In the genomic region with DNA sequence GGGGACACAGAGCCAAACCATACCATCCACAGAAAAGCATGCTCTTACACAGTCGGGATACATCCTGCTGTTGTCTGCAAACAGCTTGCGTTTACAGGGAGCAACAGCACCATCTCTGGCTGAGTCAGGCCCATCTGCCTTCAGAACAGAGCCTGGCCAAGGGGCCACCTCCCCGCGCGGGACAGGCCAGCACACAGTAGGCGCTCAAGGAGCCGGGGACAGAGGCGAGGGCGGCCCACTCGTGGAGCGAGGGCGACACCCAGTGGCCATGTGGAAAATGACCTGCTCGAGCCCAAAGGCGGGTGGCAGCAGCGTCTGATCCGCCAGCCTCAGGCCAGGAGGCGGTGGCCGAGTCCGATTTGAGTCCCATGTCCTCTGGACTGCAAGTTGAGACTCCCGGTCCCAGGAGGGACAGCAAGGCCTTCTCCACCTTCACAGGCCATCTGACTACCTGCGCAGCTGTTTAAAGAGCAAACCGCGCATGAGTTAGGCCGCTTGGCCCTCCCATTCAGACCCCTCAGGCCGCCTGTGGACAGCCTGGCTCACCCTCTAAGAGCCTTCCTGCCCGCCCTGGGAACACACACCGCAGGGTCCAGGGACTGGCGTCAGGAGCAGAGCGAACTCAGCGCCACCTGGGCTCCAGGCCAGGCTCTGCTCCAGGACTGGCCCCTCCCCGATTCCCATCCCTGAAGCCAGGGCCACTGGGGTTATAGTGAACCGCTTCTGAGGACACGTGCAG, we compare ENCODE assay signal across 8 cellular contexts. TPM values are rescaled to one million over a fixed set of nuclear protein-coding genes. Genes with fewer than 3 reads are reported as not detected.
DNase-seq lines count a peak whose midpoint lies in the region; ATAC-seq, FAIRE-seq and TF ChIP-seq lines count a peak whose summit lies in the region.

No MANE protein-coding gene starts in this region.

- H3K27ac ChIP-seq in HepG2 (ENCODE audit: extremely low read length, insufficient read depth, low read length): peak overlapping the region; percentile 26

- no peaks in the 10 kb centered on the region for H3K79me2 ChIP-seq in HepG2 (ENCODE audit: insufficient read depth, low read length)

- CTCF ChIA-PET in HepG2 (lab: Yijun Ruan, JAX; ENCODE audit: low intra/inter-chr PET ratio, low total read pairs): interaction anchor here (0.7 to 2.5 kb wide), 9 partner anchors 94 to 1476 kb away, joined by 4 to 19 read pairs (median 6); no protein-coding TSS in a partner anchor

- no peaks in the 10 kb centered on the region for H4K20me1 ChIP-seq in HepG2 (ENCODE audit: insufficient read depth, low read length)

- in situ Hi-C loops in HepG2 (cut with HindIII; ENCODE audit: extremely low pct_ligation_motif_present, low pct_unique_long_range_greater_than_20kb): loop anchor here (5.0 to 10.0 kb wide), 3 partner anchors 506 to 1341 kb away; a partner anchor contains a TSS

- no peaks in the 10 kb centered on the region for H3K9me3 Mint-ChIP-seq in HFFc6

- POLR2A ChIA-PET in HepG2 (lab: Yijun Ruan, JAX): no interaction called here

- no peaks in the 10 kb centered on the region for H3K9me3 ChIP-seq in HepG2 (ENCODE audit: low read length)

- FAIRE-seq in HepG2 (lab: Jason Lieb, UNC): peak; percentile 55

- H3K9ac ChIP-seq in HepG2 (ENCODE audit: insufficient read depth, low read depth, low read length): peak overlapping the region; percentile 58

- TF ChIP-seq EP300 in HepG2 (IDR thresholded peaks at IDR 0.05; ENCODE audit: low read depth in 2 of 2, low read length in 2 of 2) (no peak), HepG2 (CRISPR knock-in tag; IDR thresholded peaks at IDR 0.05; ENCODE audit: borderline replicate concordance) (no peak)

- H3K27ac Mint-ChIP-seq in HFFc6: no peak overlapping the region

- peaks cover 2 to 18% of the 10 kb centered on the region in 2 experiments; a peak in 3 of 5 replicates for H3K27me3 ChIP-seq in HepG2 (ENCODE audit: control insufficient read depth in 1 of 2, insufficient read depth in 2 of 2, low read length in 2 of 2)

- peak overlapping the region; percentile 86 for H3K4me2 ChIP-seq in HepG2 (ENCODE audit: low read depth, low read length)

- BruUV-seq in HepG2 (replicated peaks; lab: Mats Ljungman, UMichigan): no TSS peak

- H3K36me3 ChIP-seq in HepG2 (replicated peaks in 1 of 2; ENCODE audit: control insufficient read depth in 1 of 2, insufficient read depth in 2 of 2, low read length in 2 of 2): no peaks in the 10 kb centered on the region

- peak in 1 of 2 experiments; percentile 60; a peak in 2 of 4 replicates for TF ChIP-seq POLR2A in HepG2 (IDR thresholded peaks at IDR 0.05; ENCODE audit: insufficient read depth in 1 of 2, low read depth in 2 of 2, low read length in 2 of 2)

- TF ChIP-seq CTCF in HFFc6 (IDR thresholded peaks at IDR 0.05): peak; percentile 99
- TF ChIP-seq CTCF in HepG2 (CRISPR knock-in tag; IDR thresholded peaks at IDR 0.05): peak; percentile 100

- H3K4me3 ChIP-seq in HepG2 (replicated peaks in 1 of 3; ENCODE audit: insufficient read depth in 1 of 3, low read depth in 2 of 3, low read length in 3 of 3): peak overlapping the region; percentile 46 to 77 (median 57)

- H3K4me1 Mint-ChIP-seq in HFFc6 (ENCODE audit: low read depth): peaks cover 8% of the 10 kb centered on the region

- peaks cover 12% of the 10 kb centered on the region for H3K27me3 Mint-ChIP-seq in HFFc6 (ENCODE audit: insufficient read depth)

- ATAC-seq in HepG2: peak; percentile 96

- peak; percentile 36 to 68 (median 53) for DNase-seq in NCI-H1417 (lab: John Stamatoyannopoulos, UW)
- DNase-seq in NCI-H1417 treated with DMSO at 0.1 percent for 48 hours (lab: John Stamatoyannopoulos, UW): no peak
- peak; percentile 17 for DNase-seq in HFFc6
- peak; percentile 63 for DNase-seq in NAMALWA (ENCODE audit: low spot score)
- peak; percentile 67 for DNase-seq in activated CD4-positive, alpha-beta T cell treated with anti-CD3 and anti-CD28 coated beads, Interleukin-2, amount 50 U/mL, for 1 hour
- peak; percentile 32 for DNase-seq in dedifferentiated amniotic fluid mesenchymal stem cell (ENCODE audit: extremely low spot score)
- DNase-seq in HepG2 (ENCODE audit: low spot score): peak; percentile 76
- peak; percentile 51 to 67 for DNase-seq in stimulated activated CD4-positive, alpha-beta T cell treated with anti-CD3 and anti-CD28 coated beads, Interleukin-4, amount 100 ng/mL, for 4 hours

- H2AFZ ChIP-seq in HepG2 (ENCODE audit: low read length): peak overlapping the region; percentile 88

- peaks cover 36% of the 10 kb centered on the region for H3K4me1 ChIP-seq in HepG2 (ENCODE audit: insufficient read depth, low read length)

- intact Hi-C loops in HepG2 (cut with micrococcal nuclease; ENCODE audit: unreplicated experiment): loop anchor here (1.0 to 10.0 kb wide), 9 partner anchors 37 to 1476 kb away; a partner anchor contains a TSS

- peak; percentile 100 for TF ChIP-seq RAD21 in HepG2 (CRISPR knock-in tag; IDR thresholded peaks at IDR 0.05)

- no peak overlapping the region for H3K4me3 Mint-ChIP-seq in HFFc6

- WGBS in HepG2 (ENCODE audit: low lambda C conversion rate): 11% methylated on average over 18 of the region's 33 CpGs

- H3K36me3 Mint-ChIP-seq in HFFc6 (ENCODE audit: low read depth): no peaks in the 10 kb centered on the region

TF ChIP-seq in HepG2, 621 proteins besides CTCF, POLR2A, EP300 and RAD21 (continues in another document):
- TF ChIP-seq TGIF2 (CRISPR knock-in tag; IDR thresholded peaks at IDR 0.05) (no peak), ZFY (CRISPR knock-in tag; IDR thresholded peaks at IDR 0.05) (peak; percentile 81), ZNF232 (CRISPR knock-in tag; IDR thresholded peaks at IDR 0.05; ENCODE audit: borderline replicate concordance) (no peak; the same call in 1 of the 2 replicates), MAFK (conservative IDR thresholded peaks at IDR 0.05 in 1 of 2, IDR thresholded peaks at IDR 0.05 in 1 of 2; ENCODE audit: low read length in 2 of 2) (no peak), PHF20 (CRISPR knock-in tag; IDR thresholded peaks at IDR 0.05) (no peak)
- TF ChIP-seq, protein P1, sequence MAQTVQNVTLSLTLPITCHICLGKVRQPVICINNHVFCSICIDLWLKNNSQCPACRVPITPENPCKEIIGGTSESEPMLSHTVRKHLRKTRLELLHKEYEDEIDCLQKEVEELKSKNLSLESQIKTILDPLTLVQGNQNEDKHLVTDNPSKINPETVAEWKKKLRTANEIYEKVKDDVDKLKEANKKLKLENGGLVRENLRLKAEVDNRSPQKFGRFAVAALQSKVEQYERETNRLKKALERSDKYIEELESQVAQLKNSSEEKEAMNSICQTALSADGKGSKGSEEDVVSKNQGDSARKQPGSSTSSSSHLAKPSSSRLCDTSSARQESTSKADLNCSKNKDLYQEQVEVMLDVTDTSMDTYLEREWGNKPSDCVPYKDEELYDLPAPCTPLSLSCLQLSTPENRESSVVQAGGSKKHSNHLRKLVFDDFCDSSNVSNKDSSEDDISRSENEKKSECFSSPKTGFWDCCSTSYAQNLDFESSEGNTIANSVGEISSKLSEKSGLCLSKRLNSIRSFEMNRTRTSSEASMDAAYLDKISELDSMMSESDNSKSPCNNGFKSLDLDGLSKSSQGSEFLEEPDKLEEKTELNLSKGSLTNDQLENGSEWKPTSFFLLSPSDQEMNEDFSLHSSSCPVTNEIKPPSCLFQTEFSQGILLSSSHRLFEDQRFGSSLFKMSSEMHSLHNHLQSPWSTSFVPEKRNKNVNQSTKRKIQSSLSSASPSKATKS (CRISPR knock-in tag; IDR thresholded peaks at IDR 0.05): no peak
- TF ChIP-seq, protein P2, sequence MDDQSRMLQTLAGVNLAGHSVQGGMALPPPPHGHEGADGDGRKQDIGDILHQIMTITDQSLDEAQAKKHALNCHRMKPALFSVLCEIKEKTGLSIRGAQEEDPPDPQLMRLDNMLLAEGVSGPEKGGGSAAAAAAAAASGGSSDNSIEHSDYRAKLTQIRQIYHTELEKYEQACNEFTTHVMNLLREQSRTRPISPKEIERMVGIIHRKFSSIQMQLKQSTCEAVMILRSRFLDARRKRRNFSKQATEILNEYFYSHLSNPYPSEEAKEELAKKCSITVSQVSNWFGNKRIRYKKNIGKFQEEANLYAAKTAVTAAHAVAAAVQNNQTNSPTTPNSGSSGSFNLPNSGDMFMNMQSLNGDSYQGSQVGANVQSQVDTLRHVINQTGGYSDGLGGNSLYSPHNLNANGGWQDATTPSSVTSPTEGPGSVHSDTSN (CRISPR knock-in tag; IDR thresholded peaks at IDR 0.05; ENCODE audit: borderline replicate concordance): no peak

RNA-seq across cellular contexts. Expression of a gene that starts 38.3 kb away (rescaled TPM):
- 1 to 10 TPM; 3.9 to 5.9 (median 4.8) TPM for total RNA-seq in HFFc6 (2021; fragmentation: NEBNext Ultra II Directional; extraction: Animal tissue kit (Norgen Biotek cat#: 25700))
- total RNA-seq in HepG2 (2016; rRNA removed; fragmentation: Illumina TruSeq; extraction: Trizol): 18.5 and 21.6 TPM in 2 replicates
- total RNA-seq in HepG2 (2016; cell fraction: cytosol; rRNA removed; fragmentation: Illumina TruSeq; extraction: Trizol; ENCODE audit: low read depth): 3.0 and 3.8 TPM in 2 replicates
- total RNA-seq in HepG2 (2016; cell fraction: insoluble cytoplasmic fraction; rRNA removed; fragmentation: Illumina TruSeq; extraction: Trizol): 16.3 and 24.1 TPM in 2 replicates
- 6.2 and 7.0 TPM in 2 replicates for total RNA-seq in HepG2 (2016; cell fraction: membrane; rRNA removed; fragmentation: Illumina TruSeq; extraction: Trizol)
- total RNA-seq in HepG2 (2016; cell fraction: nucleus; rRNA removed; fragmentation: Illumina TruSeq; extraction: Trizol): 45.3 and 49.4 TPM in 2 replicates
- 31.8 and 38.3 TPM in 2 replicates for polyA plus RNA-seq in HepG2 (2011; rRNA removed)
- 13.5 and 15.6 TPM in 2 replicates for polyA plus RNA-seq in HepG2 (2011; cell fraction: cytosol; rRNA removed)
- polyA plus RNA-seq in HepG2 (2011; cell fraction: nucleus; rRNA removed): 66.0 and 79.3 TPM in 2 replicates
- polyA plus RNA-seq in HepG2 (2012): 26.1 and 41.0 TPM in 2 replicates
- polyA plus RNA-seq in HepG2 (2016; cell fraction: cytosol; fragmentation: Illumina TruSeq; extraction: Trizol; ENCODE audit: low read depth): 2.9 TPM in 2 replicates
- polyA plus RNA-seq in HepG2 (2016; cell fraction: insoluble cytoplasmic fraction; fragmentation: Illumina TruSeq; extraction: Trizol; ENCODE audit: low read depth): 21.5 and 26.4 TPM in 2 replicates
- 5.4 and 6.1 TPM in 2 replicates for polyA plus RNA-seq in HepG2 (2016; cell fraction: membrane; fragmentation: Illumina TruSeq; extraction: Trizol; ENCODE audit: low read depth)
- 65.4 and 67.3 TPM in 2 replicates for polyA plus RNA-seq in HepG2 (2016; cell fraction: nucleus; fragmentation: Illumina TruSeq; extraction: Trizol; ENCODE audit: insufficient read depth, low read depth)
- polyA minus RNA-seq in HepG2 (2011; rRNA and poly(A)+ RNA removed; ENCODE audit: low replicate concordance): 14.4 and 14.7 TPM in 2 replicates
- 5.5 and 7.4 TPM in 2 replicates for polyA minus RNA-seq in HepG2 (2011; cell fraction: cytosol; rRNA and poly(A)+ RNA removed)
- 107 and 122 TPM in 2 replicates for polyA minus RNA-seq in HepG2 (2011; cell fraction: nucleus; rRNA and poly(A)+ RNA removed)
